2 cellular contexts compared by ENCODE assay signal in the genomic region with DNA sequence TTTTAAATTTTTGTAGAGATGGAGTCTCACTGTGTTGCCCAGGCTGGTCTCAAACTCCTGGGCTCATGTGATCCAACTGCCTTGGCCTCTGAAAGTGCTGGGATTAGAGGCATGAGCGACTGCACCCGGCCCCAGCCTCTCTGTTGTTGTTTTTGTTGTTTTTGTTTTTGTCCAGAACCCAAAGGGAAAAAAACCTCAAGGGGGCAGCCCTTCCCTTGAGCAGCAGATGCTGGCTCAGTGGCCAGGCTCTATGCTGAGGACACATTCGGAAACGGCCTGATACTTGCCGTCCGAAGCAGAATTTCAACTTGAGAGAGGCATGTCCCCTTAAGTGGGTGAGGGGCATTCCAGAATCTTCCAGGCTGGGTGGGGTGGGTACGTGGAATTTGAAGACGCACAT.
TF ChIP-seq lines count a peak whose summit lies in the region.

No MANE protein-coding gene starts in this region.

TF ChIP-seq in liver, 16 proteins besides CTCF, POLR2A, EP300 and RAD21:
- TF ChIP-seq HNF4A (conservative IDR thresholded peaks at IDR 0.05) (no peak), SP1 (IDR thresholded peaks at IDR 0.05) (no peak), HNF4G (IDR thresholded peaks at IDR 0.05) (no peak)
- TF ChIP-seq, protein P1, sequence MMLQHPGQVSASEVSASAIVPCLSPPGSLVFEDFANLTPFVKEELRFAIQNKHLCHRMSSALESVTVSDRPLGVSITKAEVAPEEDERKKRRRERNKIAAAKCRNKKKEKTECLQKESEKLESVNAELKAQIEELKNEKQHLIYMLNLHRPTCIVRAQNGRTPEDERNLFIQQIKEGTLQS (IDR thresholded peaks at IDR 0.05) = no peak
- TF ChIP-seq, protein P2, sequence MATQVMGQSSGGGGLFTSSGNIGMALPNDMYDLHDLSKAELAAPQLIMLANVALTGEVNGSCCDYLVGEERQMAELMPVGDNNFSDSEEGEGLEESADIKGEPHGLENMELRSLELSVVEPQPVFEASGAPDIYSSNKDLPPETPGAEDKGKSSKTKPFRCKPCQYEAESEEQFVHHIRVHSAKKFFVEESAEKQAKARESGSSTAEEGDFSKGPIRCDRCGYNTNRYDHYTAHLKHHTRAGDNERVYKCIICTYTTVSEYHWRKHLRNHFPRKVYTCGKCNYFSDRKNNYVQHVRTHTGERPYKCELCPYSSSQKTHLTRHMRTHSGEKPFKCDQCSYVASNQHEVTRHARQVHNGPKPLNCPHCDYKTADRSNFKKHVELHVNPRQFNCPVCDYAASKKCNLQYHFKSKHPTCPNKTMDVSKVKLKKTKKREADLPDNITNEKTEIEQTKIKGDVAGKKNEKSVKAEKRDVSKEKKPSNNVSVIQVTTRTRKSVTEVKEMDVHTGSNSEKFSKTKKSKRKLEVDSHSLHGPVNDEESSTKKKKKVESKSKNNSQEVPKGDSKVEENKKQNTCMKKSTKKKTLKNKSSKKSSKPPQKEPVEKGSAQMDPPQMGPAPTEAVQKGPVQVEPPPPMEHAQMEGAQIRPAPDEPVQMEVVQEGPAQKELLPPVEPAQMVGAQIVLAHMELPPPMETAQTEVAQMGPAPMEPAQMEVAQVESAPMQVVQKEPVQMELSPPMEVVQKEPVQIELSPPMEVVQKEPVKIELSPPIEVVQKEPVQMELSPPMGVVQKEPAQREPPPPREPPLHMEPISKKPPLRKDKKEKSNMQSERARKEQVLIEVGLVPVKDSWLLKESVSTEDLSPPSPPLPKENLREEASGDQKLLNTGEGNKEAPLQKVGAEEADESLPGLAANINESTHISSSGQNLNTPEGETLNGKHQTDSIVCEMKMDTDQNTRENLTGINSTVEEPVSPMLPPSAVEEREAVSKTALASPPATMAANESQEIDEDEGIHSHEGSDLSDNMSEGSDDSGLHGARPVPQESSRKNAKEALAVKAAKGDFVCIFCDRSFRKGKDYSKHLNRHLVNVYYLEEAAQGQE (IDR thresholded peaks at IDR 0.05) = no peak

TF ChIP-seq in HepG2, 621 proteins besides CTCF, POLR2A, EP300 and RAD21:
- TF ChIP-seq ZFP1 (CRISPR knock-in tag; IDR thresholded peaks at IDR 0.05) (no peak), ZNF772 (CRISPR knock-in tag; IDR thresholded peaks at IDR 0.05) (no peak), SALL1 (CRISPR knock-in tag; IDR thresholded peaks at IDR 0.05) (no peak), STAT5B (CRISPR knock-in tag; IDR thresholded peaks at IDR 0.05) (no peak), ZNF383 (CRISPR knock-in tag; IDR thresholded peaks at IDR 0.05; ENCODE audit: borderline replicate concordance) (no peak), HDAC2 (CRISPR knock-in tag; IDR thresholded peaks at IDR 0.05) (no peak), ZNF777 (CRISPR knock-in tag; IDR thresholded peaks at IDR 0.05) (no peak), ZNF264 (CRISPR knock-in tag; IDR thresholded peaks at IDR 0.05) (no peak), ESRRA (CRISPR knock-in tag; IDR thresholded peaks at IDR 0.05; ENCODE audit: low read depth) (no peak), ZNF256 (CRISPR knock-in tag; conservative IDR thresholded peaks at IDR 0.05) (no peak), HOXA5 (CRISPR knock-in tag; IDR thresholded peaks at IDR 0.05) (no peak), ATF7 (IDR thresholded peaks at IDR 0.05) (no peak), ATF7 (CRISPR knock-in tag; IDR thresholded peaks at IDR 0.05) (no peak)
- TF ChIP-seq, protein P3, sequence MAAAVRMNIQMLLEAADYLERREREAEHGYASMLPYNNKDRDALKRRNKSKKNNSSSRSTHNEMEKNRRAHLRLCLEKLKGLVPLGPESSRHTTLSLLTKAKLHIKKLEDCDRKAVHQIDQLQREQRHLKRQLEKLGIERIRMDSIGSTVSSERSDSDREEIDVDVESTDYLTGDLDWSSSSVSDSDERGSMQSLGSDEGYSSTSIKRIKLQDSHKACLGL (CRISPR knock-in tag; IDR thresholded peaks at IDR 0.05) = no peak
